8 cellular contexts compared by ENCODE assay signal in genomic region chr9:129412814-129413536, GRCh38.
A peak's percentile ranks its signal among the peaks of the same experiment; 100 is the strongest.
DNase-seq lines count a peak whose midpoint lies in the region; ATAC-seq and TF ChIP-seq lines count a peak whose summit lies in the region.

No MANE protein-coding gene starts in this region.

- in situ Hi-C loops in Panc1 (cut with HindIII; ENCODE audit: low pct_unique_long_range_greater_than_20kb, low sequenced_read_pairs) = no loop called here

- peak overlapping the region; percentile 95 for H3K27ac Mint-ChIP-seq in activated naive CD8-positive, alpha-beta T cell treated with anti-CD3 and anti-CD28 coated beads, Interleukin-2, amount 10 ng/mL, durations not matched to agents 7 days and 5 days
- H3K27ac Mint-ChIP-seq in osteocyte (ENCODE audit: unreplicated experiment) = peak overlapping the region; percentile 98

- peaks cover 9% of the 10 kb centered on the region for H3K9me3 Mint-ChIP-seq in activated naive CD8-positive, alpha-beta T cell treated with anti-CD3 and anti-CD28 coated beads, Interleukin-2, amount 10 ng/mL, durations not matched to agents 7 days and 5 days
- no peaks in the 10 kb centered on the region for H3K9me3 Mint-ChIP-seq in osteocyte (ENCODE audit: unreplicated experiment)

- H3K36me3 Mint-ChIP-seq in activated naive CD8-positive, alpha-beta T cell treated with anti-CD3 and anti-CD28 coated beads, Interleukin-2, amount 10 ng/mL, durations not matched to agents 7 days and 5 days = peaks cover 9% of the 10 kb centered on the region
- H3K36me3 Mint-ChIP-seq in osteocyte (ENCODE audit: unreplicated experiment) = no peaks in the 10 kb centered on the region

- TF ChIP-seq CTCF in AG09319 (IDR thresholded peaks at IDR 0.05; ENCODE audit: low read depth, low read length) (no peak), Panc1 (IDR thresholded peaks at IDR 0.05) (no peak), osteocyte (IDR thresholded peaks at IDR 0.05) (no peak), uterus (IDR thresholded peaks at IDR 0.05) (peak in 2 of 4 experiments; percentile 18 to 24)

- H3K36me3 ChIP-seq in Panc1 (ENCODE audit: control insufficient read depth, insufficient read depth, low read length) (no peaks in the 10 kb centered on the region), uterus (no peaks in the 10 kb centered on the region)

- POLR2A ChIA-PET in Panc1 (lab: Charles Lee) = interaction anchor here (0.6 kb wide), 3 partner anchors 25 to 273 kb away, joined by 3 to 5 read pairs (median 3); no protein-coding TSS in a partner anchor
- POLR2A ChIA-PET in activated naive CD8-positive, alpha-beta T cell treated with anti-CD3 and anti-CD28 coated beads, Interleukin-2, amount 10 ng/mL, durations not matched to agents 7 days and 5 days (lab: Charles Lee) = interaction anchor here (0.6 to 3.3 kb wide), 8 partner anchors 10 to 52 kb away, joined by 3 to 28 read pairs (median 4); no protein-coding TSS in a partner anchor

- peak; percentile 15 for ATAC-seq in GM18907 (IDR thresholded peaks at IDR 0.05; ENCODE audit: unreplicated experiment)
- ATAC-seq in HG03196 (IDR thresholded peaks at IDR 0.05; ENCODE audit: unreplicated experiment) = peak; percentile 26
- ATAC-seq in Panc1 = peak; percentile 46
- ATAC-seq in activated naive CD8-positive, alpha-beta T cell treated with anti-CD3 and anti-CD28 coated beads, Interleukin-2, amount 10 ng/mL, durations not matched to agents 7 days and 5 days (ENCODE audit: low read depth) = peak; percentile 60

- H3K27me3 ChIP-seq in Panc1 (ENCODE audit: control insufficient read depth, insufficient read depth, low read length) (no peaks in the 10 kb centered on the region), uterus (no peaks in the 10 kb centered on the region)

- H3K4me1 ChIP-seq in Panc1 (ENCODE audit: control insufficient read depth, insufficient read depth, low read length) = peaks cover 36% of the 10 kb centered on the region
- peaks cover 5 to 16% of the 10 kb centered on the region in 2 donors for H3K4me1 ChIP-seq in uterus

- H3K27me3 Mint-ChIP-seq in activated naive CD8-positive, alpha-beta T cell treated with anti-CD3 and anti-CD28 coated beads, Interleukin-2, amount 10 ng/mL, durations not matched to agents 7 days and 5 days = no peaks in the 10 kb centered on the region
- H3K27me3 Mint-ChIP-seq in osteocyte (ENCODE audit: unreplicated experiment) = no peaks in the 10 kb centered on the region

- H3K4me1 Mint-ChIP-seq in activated naive CD8-positive, alpha-beta T cell treated with anti-CD3 and anti-CD28 coated beads, Interleukin-2, amount 10 ng/mL, durations not matched to agents 7 days and 5 days = peaks cover 21% of the 10 kb centered on the region
- H3K4me1 Mint-ChIP-seq in osteocyte (ENCODE audit: unreplicated experiment) = peaks cover 20% of the 10 kb centered on the region

- intact Hi-C loops in Panc1 (cut with micrococcal nuclease; ENCODE audit: unreplicated experiment) (loop anchor here (10.0 kb wide), 1 partner anchor 72 kb away; no protein-coding TSS in a partner anchor), cardiac septum (cut with DNase I) (loop anchor here (1.0 to 5.0 kb wide), 8 partner anchors 30 to 272 kb away; no protein-coding TSS in a partner anchor), uterus (cut with DNase I; ENCODE audit: low total_unique reads) (loop anchor here (5.0 to 10.0 kb wide), 2 partner anchors 49 to 238 kb away; partner anchors contain the start of gene IER5L)

- H3K27ac ChIP-seq in Panc1 (ENCODE audit: low read length) (peak overlapping the region; percentile 95), uterus (peak overlapping the region; percentile 99)

- DNase-seq in AG09319 (ENCODE audit: extremely low read depth, low read depth) (peak; percentile 44), Panc1 (ENCODE audit: low read depth, low spot score) (peak; percentile 12), cardiac septum (ENCODE audit: low spot score) (peak; percentile 89), osteocyte (ENCODE audit: extremely low spot score, unreplicated experiment) (no peak), uterus (peak; percentile 78 to 84)
- no peak for DNase-seq in activated naive CD8-positive, alpha-beta T cell treated with anti-CD3 and anti-CD28 coated beads, Interleukin-2, amount 10 ng/mL, durations not matched to agents 7 days and 5 days

- H3K4me3 ChIP-seq in Panc1 (ENCODE audit: low read depth in 2 of 2, low read length in 2 of 2) (peak overlapping the region; percentile 12 to 26; a peak in 1 of 4 replicates), uterus (peak overlapping the region; percentile 36 to 53)

- CTCF ChIA-PET in Panc1 (lab: Charles Lee) = no interaction called here

- TF ChIP-seq POLR2A in uterus (IDR thresholded peaks at IDR 0.05) = peak; percentile 28 to 50

- BruUV-seq in Panc1 (replicated peaks; lab: Mats Ljungman, UMichigan) = no TSS peak

- peak overlapping the region; percentile 77 for H3K4me3 Mint-ChIP-seq in activated naive CD8-positive, alpha-beta T cell treated with anti-CD3 and anti-CD28 coated beads, Interleukin-2, amount 10 ng/mL, durations not matched to agents 7 days and 5 days
- peak overlapping the region; percentile 67 for H3K4me3 Mint-ChIP-seq in osteocyte (ENCODE audit: unreplicated experiment)

- H3K9me3 ChIP-seq in Panc1 (ENCODE audit: control insufficient read depth, insufficient read depth, low read depth, low read length) (no peaks in the 10 kb centered on the region), uterus (no peaks in the 10 kb centered on the region)

Comparison
In these comparisons a context has a peak if more than half of its experiments do, and no peak if none do; other contexts are left out.
1. DNase-seq: peak in AG09319 (single experiment), Panc1 (single experiment), cardiac septum (single experiment) and uterus (2 of 2); none in activated naive CD8-positive, alpha-beta T cell treated with anti-CD3 and anti-CD28 coated beads, Interleukin-2, amount 10 ng/mL, durations not matched to agents 7 days and 5 days (single experiment) and osteocyte (single experiment).
2. Peak in every context shown above with its lines, with median percentiles within 50 percentile points of each other: ATAC-seq.